In genomic region chr7:71414490-71414889, GRCh38 we compare ENCODE assay signal across 24 cellular contexts.
A peak's percentile ranks its signal among the peaks of the same experiment; 100 is the strongest.
DNase-seq lines count a peak whose midpoint lies in the region; ATAC-seq lines count a peak whose summit lies in the region.
"Had no signal": no experiment of that assay in that cellular context is flagged by ENCODE, and none has a peak within 500 bp of the region (broad histone marks: within the 10 kb centered on the region; RNA-seq: fewer than 3 reads in every experiment).

No MANE protein-coding gene starts in this region.

- no peak overlapping the region for H3K9ac ChIP-seq in SK-N-MC (ENCODE audit: insufficient read length)
- H3K9ac ChIP-seq: parathyroid adenoma had no signal

- DNase-seq in COR-L47 (lab: John Stamatoyannopoulos, UW): peak; percentile 0
- DNase-seq in HT1080 (ENCODE audit: low read depth): peak; percentile 50
- DNase-seq in SK-N-MC (ENCODE audit: low read depth, low spot score): peak; percentile 34
- DNase-seq in left cardiac atrium: peak; percentile 29
- no peak for DNase-seq in NCI-H2107 (lab: John Stamatoyannopoulos, UW)
- DNase-seq in NCI-H345 treated with DMSO at 0.1 percent for 48 hours (lab: John Stamatoyannopoulos, UW; ENCODE audit: unreplicated experiment): no peak
- DNase-seq: activated B cell treated with CpG ODN at 0.5 μM for 24 hours; activated naive CD8-positive, alpha-beta T cell treated with anti-CD3 and anti-CD28 coated beads, Interleukin-2, amount 10 ng/mL, durations not matched to agents 7 days and 5 days; Caco-2; foreskin fibroblast; kidney; mesenchymal stem cell; naive thymus-derived CD4-positive, alpha-beta T cell; NCI-H1436; NCI-H226; SHP77 treated with DMSO at 0.1 percent for 48 hours; stimulated activated CD4-positive, alpha-beta T cell treated with anti-CD3 and anti-CD28 coated beads, Interleukin-1b, Interleukin-23, amount 100 ng/mL, for 48 hours; stimulated activated naive CD4-positive, alpha-beta T cell; T-helper 17 cell had no signal

- intact Hi-C loops in left cardiac atrium (cut with DNase I): no loop called here

- H3K9me3 ChIP-seq in SK-N-MC (ENCODE audit: low read depth, low read length): peaks cover 1% of the 10 kb centered on the region; the same call in 1 of the 2 replicates
- H3K9me3 ChIP-seq: Caco-2, tibial artery had no signal

- H3K4me3 ChIP-seq in SK-N-MC: no peak overlapping the region
- H3K4me3 ChIP-seq: GM23338, tibial artery had no signal

- H3K27ac ChIP-seq in SK-N-MC: no peak overlapping the region
- H3K27ac ChIP-seq: epithelial cell of prostate, parathyroid adenoma, tibial artery had no signal

- ATAC-seq in left cardiac atrium (no peak), HG02610 (IDR thresholded peaks at IDR 0.05; ENCODE audit: unreplicated experiment) (no peak)
- ATAC-seq: GM23338; naive thymus-derived CD4-positive, alpha-beta T cell; T-helper 17 cell had no signal

- H3K36me3 ChIP-seq in SK-N-MC (ENCODE audit: insufficient read depth, low read length): peaks cover 23% of the 10 kb centered on the region

Comparison
In these comparisons a context has a peak if more than half of its experiments do, and no peak if none do; other contexts are left out.
1. DNase-seq: peak in COR-L47 (single experiment), HT1080 (single experiment), SK-N-MC (single experiment) and left cardiac atrium (single experiment); none in NCI-H2107 (single experiment) and NCI-H345 treated with DMSO at 0.1 percent for 48 hours (single experiment).